In genomic region chr2:239159476-239159911, GRCh38 we compare ENCODE assay signal across 13 cellular contexts.
DNase-seq lines count a peak whose midpoint lies in the region; ATAC-seq and TF ChIP-seq lines count a peak whose summit lies in the region.
"Had no signal": no experiment of that assay in that cellular context is flagged by ENCODE, and none has a peak within 500 bp of the region (broad histone marks: within the 10 kb centered on the region; RNA-seq: fewer than 3 reads in every experiment).

No MANE protein-coding gene starts in this region.

- no peaks in the 10 kb centered on the region for H3K27me3 ChIP-seq in osteoblast (ENCODE audit: insufficient read depth, low read length)
- H3K27me3 ChIP-seq: colonic mucosa had no signal

- H4K20me1 ChIP-seq in osteoblast (ENCODE audit: insufficient read depth, low read length) = no peaks in the 10 kb centered on the region

- H3K36me3 ChIP-seq in osteoblast (ENCODE audit: insufficient read depth, low read length) = no peaks in the 10 kb centered on the region
- H3K36me3 ChIP-seq: colonic mucosa had no signal

- DNase-seq in left ventricle myocardium superior = peak; percentile 15
- no peak for DNase-seq in Right ventricle myocardium inferior (ENCODE audit: missing footprints)
- DNase-seq in coronary artery (ENCODE audit: low spot score) = peak; percentile 56
- DNase-seq in osteoblast (ENCODE audit: insufficient read length, low spot score, missing footprints) = peak; percentile 48
- DNase-seq in stimulated activated CD8-positive, alpha-beta memory T cell treated with anti-CD3 and anti-CD28 coated beads, Interleukin-4, amount 100 ng/mL, for 48 hours = no peak
- DNase-seq in NCI-H1436 (lab: John Stamatoyannopoulos, UW) = no peak
- no peak for DNase-seq in NK-92 (lab: John Stamatoyannopoulos, UW; ENCODE audit: unreplicated experiment)
- DNase-seq: colonic mucosa; foreskin melanocyte; H7; naive thymus-derived CD8-positive, alpha-beta T cell; NCI-H1694; NCI-H446 had no signal

- H3K4me1 ChIP-seq in osteoblast (ENCODE audit: insufficient read depth, low read length) = no peaks in the 10 kb centered on the region
- H3K4me1 ChIP-seq: colonic mucosa had no signal

- H3K27ac ChIP-seq in coronary artery (no peak overlapping the region), osteoblast (ENCODE audit: low read depth, low read length) (no peak overlapping the region)
- H3K27ac ChIP-seq: colonic mucosa had no signal

- no peak for TF ChIP-seq CTCF in coronary artery (IDR thresholded peaks at IDR 0.05)
- TF ChIP-seq CTCF in osteoblast (IDR thresholded peaks at IDR 0.05; ENCODE audit: extremely low read depth, low read depth, low read length) = no peak

- H2AFZ ChIP-seq in osteoblast (ENCODE audit: low read length) = no peak overlapping the region

- ATAC-seq in left ventricle myocardium superior (no peak), Right ventricle myocardium inferior (no peak)
- ATAC-seq: naive thymus-derived CD8-positive, alpha-beta T cell had no signal

- no peak overlapping the region for H3K4me3 ChIP-seq in coronary artery
- no peak overlapping the region for H3K4me3 ChIP-seq in osteoblast (ENCODE audit: insufficient read depth, low read length)
- H3K4me3 ChIP-seq: colonic mucosa had no signal

- H3K9me3 ChIP-seq in osteoblast (ENCODE audit: low read depth, low read length) = no peaks in the 10 kb centered on the region
- H3K9me3 ChIP-seq: colonic mucosa had no signal

- no peaks in the 10 kb centered on the region for H3K79me2 ChIP-seq in osteoblast (ENCODE audit: insufficient read depth, low read length)

- intact Hi-C loops in left ventricle myocardium superior (cut with micrococcal nuclease) (no loop called here), Right ventricle myocardium inferior (cut with DNase I) (no loop called here)

- no peak overlapping the region for H3K4me2 ChIP-seq in osteoblast (ENCODE audit: insufficient read depth, low read length)

Comparison
In these comparisons a context has a peak if more than half of its experiments do, and no peak if none do; other contexts are left out.
1. DNase-seq: peak in left ventricle myocardium superior (single experiment), coronary artery (single experiment) and osteoblast (single experiment); none in Right ventricle myocardium inferior (single experiment), stimulated activated CD8-positive, alpha-beta memory T cell treated with anti-CD3 and anti-CD28 coated beads, Interleukin-4, amount 100 ng/mL, for 48 hours (single experiment), NCI-H1436 (single experiment) and NK-92 (single experiment).